In the genomic region with DNA sequence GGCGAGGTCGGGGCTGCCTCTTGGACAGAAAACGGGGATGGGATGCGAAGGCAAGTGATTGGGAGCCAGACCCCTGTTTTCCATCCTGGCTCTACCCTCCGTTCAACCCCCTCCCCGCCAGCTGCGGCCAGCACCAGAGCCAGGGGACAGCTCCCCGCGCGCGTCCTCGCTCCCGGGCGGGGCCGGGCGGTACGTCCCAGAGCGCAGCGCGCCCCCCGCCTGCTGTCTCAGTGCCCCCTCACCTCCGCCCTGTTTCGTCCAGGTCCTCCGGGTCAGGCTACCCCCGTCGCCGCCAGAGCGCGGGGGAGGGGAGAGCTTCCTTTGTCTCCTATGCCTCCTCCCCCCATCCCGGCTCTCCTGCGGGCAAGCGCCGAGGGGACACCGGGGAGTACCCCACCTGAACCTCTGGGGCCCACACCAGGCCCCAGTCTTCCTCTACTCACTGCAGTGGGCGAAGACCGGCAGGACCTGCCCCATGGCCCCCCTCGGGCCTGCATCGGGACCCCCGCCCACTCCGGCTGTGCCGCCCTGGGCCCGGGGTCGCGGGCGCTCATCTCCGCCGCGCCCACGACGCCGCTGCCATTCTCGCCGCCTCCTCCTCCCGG, we compare ENCODE assay signal across 2 cellular contexts.
TF ChIP-seq lines count a peak whose summit lies in the region.

No MANE protein-coding gene starts in this region.

TF ChIP-seq in HEK293T, 16 proteins besides CTCF, POLR2A, EP300 and RAD21:
- no peak for TF ChIP-seq TARDBP (IDR thresholded peaks at IDR 0.05)
- no peak for TF ChIP-seq ELF4 (IDR thresholded peaks at IDR 0.05)
- TF ChIP-seq NFRKB (IDR thresholded peaks at IDR 0.05) = no peak
- TF ChIP-seq SP1 (IDR thresholded peaks at IDR 0.05) = no peak
- TF ChIP-seq CTBP1 (IDR thresholded peaks at IDR 0.05; ENCODE audit: borderline replicate concordance) = no peak
- TF ChIP-seq L3MBTL2 (conservative IDR thresholded peaks at IDR 0.05) = no peak
- no peak for TF ChIP-seq HDGF (IDR thresholded peaks at IDR 0.05; ENCODE audit: borderline replicate concordance)
- TF ChIP-seq SUZ12 (IDR thresholded peaks at IDR 0.05) = no peak
- TF ChIP-seq FOXA1 (IDR thresholded peaks at IDR 0.05) = no peak
- no peak for TF ChIP-seq FOXM1 (IDR thresholded peaks at IDR 0.05; ENCODE audit: borderline replicate concordance)
- TF ChIP-seq ZNF384 (IDR thresholded peaks at IDR 0.05) = no peak
- no peak for TF ChIP-seq LEF1 (IDR thresholded peaks at IDR 0.05; ENCODE audit: borderline replicate concordance)
- TF ChIP-seq, protein P1, sequence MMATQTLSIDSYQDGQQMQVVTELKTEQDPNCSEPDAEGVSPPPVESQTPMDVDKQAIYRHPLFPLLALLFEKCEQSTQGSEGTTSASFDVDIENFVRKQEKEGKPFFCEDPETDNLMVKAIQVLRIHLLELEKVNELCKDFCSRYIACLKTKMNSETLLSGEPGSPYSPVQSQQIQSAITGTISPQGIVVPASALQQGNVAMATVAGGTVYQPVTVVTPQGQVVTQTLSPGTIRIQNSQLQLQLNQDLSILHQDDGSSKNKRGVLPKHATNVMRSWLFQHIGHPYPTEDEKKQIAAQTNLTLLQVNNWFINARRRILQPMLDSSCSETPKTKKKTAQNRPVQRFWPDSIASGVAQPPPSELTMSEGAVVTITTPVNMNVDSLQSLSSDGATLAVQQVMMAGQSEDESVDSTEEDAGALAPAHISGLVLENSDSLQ (IDR thresholded peaks at IDR 0.05) = no peak
- no peak for TF ChIP-seq FOXK2 (IDR thresholded peaks at IDR 0.05)
- no peak for TF ChIP-seq BHLHE40 (IDR thresholded peaks at IDR 0.05; ENCODE audit: borderline replicate concordance)
- no peak for TF ChIP-seq ARNT (IDR thresholded peaks at IDR 0.05)

TF ChIP-seq in K562, 482 proteins besides CTCF, POLR2A, EP300 and RAD21 (continues in another document):
- TF ChIP-seq KLF10 (CRISPR knock-in tag; IDR thresholded peaks at IDR 0.05) (no peak), SMAD1 (IDR thresholded peaks at IDR 0.05; ENCODE audit: low read depth, low read length, partially characterized antibody) (no peak), SRF (CRISPR knock-in tag; IDR thresholded peaks at IDR 0.05) (0 out of 4 replicates have a peak, but pooled peaks of 1 of the 2 experiments have one; percentile 44), ADNP (tag; IDR thresholded peaks at IDR 0.05) (no peak), MCM5 (IDR thresholded peaks at IDR 0.05; ENCODE audit: low read depth) (no peak), GATAD2B (IDR thresholded peaks at IDR 0.05; ENCODE audit: borderline replicate concordance) (0 out of 2 replicates have a peak, but pooled peaks have one; percentile 49), IRF2 (CRISPR knock-in tag; IDR thresholded peaks at IDR 0.05) (peak; percentile 89; the same call in 1 of the 2 replicates), RBM22 (IDR thresholded peaks at IDR 0.05; ENCODE audit: low read depth, low read length, poor library complexity, severe bottlenecking) (peak; percentile 62), YBX1 (IDR thresholded peaks at IDR 0.05) (no peak), C11orf30 (IDR thresholded peaks at IDR 0.05; ENCODE audit: low read depth) (no peak), RFX7 (CRISPR knock-in tag; IDR thresholded peaks at IDR 0.05) (no peak), MEIS2 (IDR thresholded peaks at IDR 0.05; ENCODE audit: partially characterized antibody) (no peak), PCBP2 (IDR thresholded peaks at IDR 0.05; ENCODE audit: low read depth, low read length, poor library complexity, severe bottlenecking) (no peak), ASH1L (IDR thresholded peaks at IDR 0.05; ENCODE audit: borderline replicate concordance, low read depth, partially characterized antibody) (no peak), ZNF263 (CRISPR knock-in tag; IDR thresholded peaks at IDR 0.05; ENCODE audit: borderline replicate concordance) (peak; percentile 81), ZKSCAN8 (CRISPR knock-in tag; IDR thresholded peaks at IDR 0.05) (no peak), MYC (IDR thresholded peaks at IDR 0.05; ENCODE audit: low read depth, low read length) (no peak), MYC (CRISPR knock-in tag; IDR thresholded peaks at IDR 0.05; ENCODE audit: borderline replicate concordance, low read depth) (no peak), MAFK (IDR thresholded peaks at IDR 0.05; ENCODE audit: low read length) (no peak), PTTG1 (tag; IDR thresholded peaks at IDR 0.05; ENCODE audit: low read depth) (no peak), ZNF239 (CRISPR knock-in tag; IDR thresholded peaks at IDR 0.05) (no peak), CHCHD3 (CRISPR knock-in tag; IDR thresholded peaks at IDR 0.05) (no peak), RAD51 (IDR thresholded peaks at IDR 0.05; ENCODE audit: borderline replicate concordance, low read depth) (no peak), L3MBTL2 (IDR thresholded peaks at IDR 0.05) (no peak), TFAM (CRISPR knock-in tag; conservative IDR thresholded peaks at IDR 0.05) (no peak), THRAP3 (IDR thresholded peaks at IDR 0.05; ENCODE audit: borderline replicate concordance) (no peak), ZNF23 (CRISPR knock-in tag; IDR thresholded peaks at IDR 0.05) (no peak), DNMT1 (IDR thresholded peaks at IDR 0.05) (no peak), FIP1L1 (IDR thresholded peaks at IDR 0.05; ENCODE audit: low read depth, low read length, poor library complexity, severe bottlenecking) (peak; percentile 68), KAT7 (CRISPR knock-in tag; IDR thresholded peaks at IDR 0.05; ENCODE audit: borderline replicate concordance) (peak; percentile 41; the same call in 1 of the 2 replicates), ZNF24 (IDR thresholded peaks at IDR 0.05) (no peak)
- TF ChIP-seq, protein P2, sequence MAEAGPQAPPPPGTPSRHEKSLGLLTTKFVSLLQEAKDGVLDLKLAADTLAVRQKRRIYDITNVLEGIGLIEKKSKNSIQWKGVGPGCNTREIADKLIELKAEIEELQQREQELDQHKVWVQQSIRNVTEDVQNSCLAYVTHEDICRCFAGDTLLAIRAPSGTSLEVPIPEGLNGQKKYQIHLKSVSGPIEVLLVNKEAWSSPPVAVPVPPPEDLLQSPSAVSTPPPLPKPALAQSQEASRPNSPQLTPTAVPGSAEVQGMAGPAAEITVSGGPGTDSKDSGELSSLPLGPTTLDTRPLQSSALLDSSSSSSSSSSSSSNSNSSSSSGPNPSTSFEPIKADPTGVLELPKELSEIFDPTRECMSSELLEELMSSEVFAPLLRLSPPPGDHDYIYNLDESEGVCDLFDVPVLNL (CRISPR knock-in tag; IDR thresholded peaks at IDR 0.05; ENCODE audit: low read depth) = 0 out of 2 replicates have a peak, but pooled peaks have one; percentile 58
- TF ChIP-seq, protein P3, sequence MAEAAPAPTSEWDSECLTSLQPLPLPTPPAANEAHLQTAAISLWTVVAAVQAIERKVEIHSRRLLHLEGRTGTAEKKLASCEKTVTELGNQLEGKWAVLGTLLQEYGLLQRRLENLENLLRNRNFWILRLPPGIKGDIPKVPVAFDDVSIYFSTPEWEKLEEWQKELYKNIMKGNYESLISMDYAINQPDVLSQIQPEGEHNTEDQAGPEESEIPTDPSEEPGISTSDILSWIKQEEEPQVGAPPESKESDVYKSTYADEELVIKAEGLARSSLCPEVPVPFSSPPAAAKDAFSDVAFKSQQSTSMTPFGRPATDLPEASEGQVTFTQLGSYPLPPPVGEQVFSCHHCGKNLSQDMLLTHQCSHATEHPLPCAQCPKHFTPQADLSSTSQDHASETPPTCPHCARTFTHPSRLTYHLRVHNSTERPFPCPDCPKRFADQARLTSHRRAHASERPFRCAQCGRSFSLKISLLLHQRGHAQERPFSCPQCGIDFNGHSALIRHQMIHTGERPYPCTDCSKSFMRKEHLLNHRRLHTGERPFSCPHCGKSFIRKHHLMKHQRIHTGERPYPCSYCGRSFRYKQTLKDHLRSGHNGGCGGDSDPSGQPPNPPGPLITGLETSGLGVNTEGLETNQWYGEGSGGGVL (CRISPR knock-in tag; IDR thresholded peaks at IDR 0.05) = no peak
- TF ChIP-seq, protein P4, sequence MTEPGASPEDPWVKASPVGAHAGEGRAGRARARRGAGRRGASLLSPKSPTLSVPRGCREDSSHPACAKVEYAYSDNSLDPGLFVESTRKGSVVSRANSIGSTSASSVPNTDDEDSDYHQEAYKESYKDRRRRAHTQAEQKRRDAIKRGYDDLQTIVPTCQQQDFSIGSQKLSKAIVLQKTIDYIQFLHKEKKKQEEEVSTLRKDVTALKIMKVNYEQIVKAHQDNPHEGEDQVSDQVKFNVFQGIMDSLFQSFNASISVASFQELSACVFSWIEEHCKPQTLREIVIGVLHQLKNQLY (CRISPR knock-in tag; conservative IDR thresholded peaks at IDR 0.05) = 0 out of 4 replicates have a peak, but pooled peaks of 1 of the 2 experiments have one; percentile 49
- TF ChIP-seq, protein P5, sequence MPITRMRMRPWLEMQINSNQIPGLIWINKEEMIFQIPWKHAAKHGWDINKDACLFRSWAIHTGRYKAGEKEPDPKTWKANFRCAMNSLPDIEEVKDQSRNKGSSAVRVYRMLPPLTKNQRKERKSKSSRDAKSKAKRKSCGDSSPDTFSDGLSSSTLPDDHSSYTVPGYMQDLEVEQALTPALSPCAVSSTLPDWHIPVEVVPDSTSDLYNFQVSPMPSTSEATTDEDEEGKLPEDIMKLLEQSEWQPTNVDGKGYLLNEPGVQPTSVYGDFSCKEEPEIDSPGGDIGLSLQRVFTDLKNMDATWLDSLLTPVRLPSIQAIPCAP (CRISPR knock-in tag; IDR thresholded peaks at IDR 0.05; ENCODE audit: borderline replicate concordance) = peak; percentile 82; the same call in 1 of the 2 replicates
- TF ChIP-seq, protein P6, sequence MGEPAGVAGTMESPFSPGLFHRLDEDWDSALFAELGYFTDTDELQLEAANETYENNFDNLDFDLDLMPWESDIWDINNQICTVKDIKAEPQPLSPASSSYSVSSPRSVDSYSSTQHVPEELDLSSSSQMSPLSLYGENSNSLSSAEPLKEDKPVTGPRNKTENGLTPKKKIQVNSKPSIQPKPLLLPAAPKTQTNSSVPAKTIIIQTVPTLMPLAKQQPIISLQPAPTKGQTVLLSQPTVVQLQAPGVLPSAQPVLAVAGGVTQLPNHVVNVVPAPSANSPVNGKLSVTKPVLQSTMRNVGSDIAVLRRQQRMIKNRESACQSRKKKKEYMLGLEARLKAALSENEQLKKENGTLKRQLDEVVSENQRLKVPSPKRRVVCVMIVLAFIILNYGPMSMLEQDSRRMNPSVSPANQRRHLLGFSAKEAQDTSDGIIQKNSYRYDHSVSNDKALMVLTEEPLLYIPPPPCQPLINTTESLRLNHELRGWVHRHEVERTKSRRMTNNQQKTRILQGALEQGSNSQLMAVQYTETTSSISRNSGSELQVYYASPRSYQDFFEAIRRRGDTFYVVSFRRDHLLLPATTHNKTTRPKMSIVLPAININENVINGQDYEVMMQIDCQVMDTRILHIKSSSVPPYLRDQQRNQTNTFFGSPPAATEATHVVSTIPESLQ (CRISPR knock-in tag; IDR thresholded peaks at IDR 0.05) = peak; percentile 78; the same call in 1 of the 2 replicates
- TF ChIP-seq, protein P7, sequence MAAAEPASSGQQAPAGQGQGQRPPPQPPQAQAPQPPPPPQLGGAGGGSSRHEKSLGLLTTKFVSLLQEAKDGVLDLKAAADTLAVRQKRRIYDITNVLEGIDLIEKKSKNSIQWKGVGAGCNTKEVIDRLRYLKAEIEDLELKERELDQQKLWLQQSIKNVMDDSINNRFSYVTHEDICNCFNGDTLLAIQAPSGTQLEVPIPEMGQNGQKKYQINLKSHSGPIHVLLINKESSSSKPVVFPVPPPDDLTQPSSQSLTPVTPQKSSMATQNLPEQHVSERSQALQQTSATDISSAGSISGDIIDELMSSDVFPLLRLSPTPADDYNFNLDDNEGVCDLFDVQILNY (CRISPR knock-in tag; IDR thresholded peaks at IDR 0.05) = no peak
- TF ChIP-seq, protein P8, sequence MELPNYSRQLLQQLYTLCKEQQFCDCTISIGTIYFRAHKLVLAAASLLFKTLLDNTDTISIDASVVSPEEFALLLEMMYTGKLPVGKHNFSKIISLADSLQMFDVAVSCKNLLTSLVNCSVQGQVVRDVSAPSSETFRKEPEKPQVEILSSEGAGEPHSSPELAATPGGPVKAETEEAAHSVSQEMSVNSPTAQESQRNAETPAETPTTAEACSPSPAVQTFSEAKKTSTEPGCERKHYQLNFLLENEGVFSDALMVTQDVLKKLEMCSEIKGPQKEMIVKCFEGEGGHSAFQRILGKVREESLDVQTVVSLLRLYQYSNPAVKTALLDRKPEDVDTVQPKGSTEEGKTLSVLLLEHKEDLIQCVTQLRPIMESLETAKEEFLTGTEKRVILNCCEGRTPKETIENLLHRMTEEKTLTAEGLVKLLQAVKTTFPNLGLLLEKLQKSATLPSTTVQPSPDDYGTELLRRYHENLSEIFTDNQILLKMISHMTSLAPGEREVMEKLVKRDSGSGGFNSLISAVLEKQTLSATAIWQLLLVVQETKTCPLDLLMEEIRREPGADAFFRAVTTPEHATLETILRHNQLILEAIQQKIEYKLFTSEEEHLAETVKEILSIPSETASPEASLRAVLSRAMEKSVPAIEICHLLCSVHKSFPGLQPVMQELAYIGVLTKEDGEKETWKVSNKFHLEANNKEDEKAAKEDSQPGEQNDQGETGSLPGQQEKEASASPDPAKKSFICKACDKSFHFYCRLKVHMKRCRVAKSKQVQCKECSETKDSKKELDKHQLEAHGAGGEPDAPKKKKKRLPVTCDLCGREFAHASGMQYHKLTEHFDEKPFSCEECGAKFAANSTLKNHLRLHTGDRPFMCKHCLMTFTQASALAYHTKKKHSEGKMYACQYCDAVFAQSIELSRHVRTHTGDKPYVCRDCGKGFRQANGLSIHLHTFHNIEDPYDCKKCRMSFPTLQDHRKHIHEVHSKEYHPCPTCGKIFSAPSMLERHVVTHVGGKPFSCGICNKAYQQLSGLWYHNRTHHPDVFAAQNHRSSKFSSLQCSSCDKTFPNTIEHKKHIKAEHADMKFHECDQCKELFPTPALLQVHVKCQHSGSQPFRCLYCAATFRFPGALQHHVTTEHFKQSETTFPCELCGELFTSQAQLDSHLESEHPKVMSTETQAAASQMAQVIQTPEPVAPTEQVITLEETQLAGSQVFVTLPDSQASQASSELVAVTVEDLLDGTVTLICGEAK (IDR thresholded peaks at IDR 0.05) = 0 out of 2 replicates have a peak, but pooled peaks have one; percentile 39
- TF ChIP-seq, protein P8 (CRISPR knock-in tag; IDR thresholded peaks at IDR 0.05) = no peak
